Comparison of ENCODE assay signal across 2 cellular contexts in the genomic region with DNA sequence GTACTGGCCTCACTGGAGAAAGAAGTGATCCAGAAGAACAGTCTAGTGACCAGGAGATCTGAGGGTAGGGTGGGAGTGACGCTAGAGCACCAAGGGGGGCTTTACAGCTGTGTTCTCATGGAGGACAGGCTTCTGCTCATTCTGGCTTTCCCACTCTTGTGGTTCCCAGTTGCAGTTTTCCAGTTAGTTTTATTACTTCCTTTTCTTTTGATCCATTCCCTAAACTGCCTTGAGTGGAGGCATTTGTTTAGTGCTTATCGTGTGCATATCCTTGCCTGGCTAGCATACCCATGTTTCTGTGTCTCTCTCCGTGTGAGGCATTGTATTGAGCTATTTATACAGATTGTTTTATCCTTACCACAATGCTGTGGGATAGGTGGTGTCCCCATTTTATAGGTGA.
TF ChIP-seq lines count a peak whose summit lies in the region.

No MANE protein-coding gene starts in this region.

TF ChIP-seq in HEK293, 187 proteins besides CTCF, POLR2A, EP300 and RAD21:
- TF ChIP-seq FEZF1 (tag by site-specific recombination; IDR thresholded peaks at IDR 0.05) (peak; percentile 81), ZNF274 (IDR thresholded peaks at IDR 0.05; ENCODE audit: low read length) (no peak), ZNF274 (tag by site-specific recombination; IDR thresholded peaks at IDR 0.05; ENCODE audit: borderline replicate concordance) (no peak), ZNF701 (tag by site-specific recombination; IDR thresholded peaks at IDR 0.05) (no peak), OSR2 (tag by site-specific recombination; IDR thresholded peaks at IDR 0.05) (peak; percentile 74), ZNF600 (tag by site-specific recombination; IDR thresholded peaks at IDR 0.05) (peak; percentile 19; the same call in 1 of the 2 replicates)
- TF ChIP-seq, protein P1, sequence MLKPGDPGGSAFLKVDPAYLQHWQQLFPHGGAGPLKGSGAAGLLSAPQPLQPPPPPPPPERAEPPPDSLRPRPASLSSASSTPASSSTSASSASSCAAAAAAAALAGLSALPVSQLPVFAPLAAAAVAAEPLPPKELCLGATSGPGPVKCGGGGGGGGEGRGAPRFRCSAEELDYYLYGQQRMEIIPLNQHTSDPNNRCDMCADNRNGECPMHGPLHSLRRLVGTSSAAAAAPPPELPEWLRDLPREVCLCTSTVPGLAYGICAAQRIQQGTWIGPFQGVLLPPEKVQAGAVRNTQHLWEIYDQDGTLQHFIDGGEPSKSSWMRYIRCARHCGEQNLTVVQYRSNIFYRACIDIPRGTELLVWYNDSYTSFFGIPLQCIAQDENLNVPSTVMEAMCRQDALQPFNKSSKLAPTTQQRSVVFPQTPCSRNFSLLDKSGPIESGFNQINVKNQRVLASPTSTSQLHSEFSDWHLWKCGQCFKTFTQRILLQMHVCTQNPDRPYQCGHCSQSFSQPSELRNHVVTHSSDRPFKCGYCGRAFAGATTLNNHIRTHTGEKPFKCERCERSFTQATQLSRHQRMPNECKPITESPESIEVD (tag by site-specific recombination; IDR thresholded peaks at IDR 0.05) = peak; percentile 36; the same call in 1 of the 2 replicates

TF ChIP-seq in GM12878, 131 proteins besides CTCF, POLR2A, EP300 and RAD21:
- TF ChIP-seq IKZF1 (conservative IDR thresholded peaks at IDR 0.05) (0 out of 2 replicates have a peak, but pooled peaks have one; percentile 7), MTA3 (IDR thresholded peaks at IDR 0.05; ENCODE audit: borderline replicate concordance, low read length) (no peak)
